ENCODE assay signal across 25 cellular contexts in the genomic region with DNA sequence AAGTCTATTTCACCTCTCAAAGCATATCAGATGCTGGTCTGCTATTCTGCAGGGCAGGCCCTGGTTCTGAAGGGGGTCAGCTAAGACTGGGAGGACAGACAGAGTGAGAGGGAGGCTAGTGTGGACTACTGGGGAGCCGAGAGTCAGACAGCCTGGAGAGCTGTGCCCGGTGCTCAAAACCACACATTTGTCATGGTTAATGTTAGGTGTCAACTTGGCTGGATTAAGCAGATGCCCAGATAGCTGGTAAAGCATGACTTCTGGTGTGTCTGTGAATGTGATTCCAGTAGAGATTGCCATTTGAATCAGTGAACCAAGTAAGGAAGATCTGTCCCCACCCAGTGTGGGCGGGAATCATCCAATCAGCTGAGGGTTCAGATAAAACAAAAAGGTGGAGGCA.
"Had no signal": no experiment of that assay in that cellular context is flagged by ENCODE, and none has a peak within 500 bp of the region (broad histone marks: within the 10 kb centered on the region; RNA-seq: fewer than 3 reads in every experiment).

No MANE protein-coding gene starts in this region.

- ATAC-seq: activated CD8-positive, alpha-beta T cell treated with anti-CD3 and anti-CD28 coated beads for 36 hours; activated naive CD4-positive, alpha-beta T cell treated with anti-CD3 and anti-CD28 coated beads, Interleukin-2, amount 50 U/mL, for 72 hours; gastroesophageal sphincter; left colon; naive thymus-derived CD4-positive, alpha-beta T cell; psoas muscle; stimulated activated memory B cell treated with anti-CD40 and anti-IgM and Interleukin-4, amounts not matched to agents 10 μg/mL and 1 μg/mL and 100 μg/mL, for 72 hours; stimulated activated naive CD8-positive, alpha-beta T cell treated with anti-CD3 and anti-CD28 coated beads, Interleukin-15, amount 100 ng/mL, for 72 hours had no signal

- DNase-seq: activated CD4-positive, alpha-beta T cell treated with anti-CD3 and anti-CD28 coated beads, Interleukin-2, amount 50 U/mL, for 1 hour; activated CD8-positive, alpha-beta T cell treated with anti-CD3 and anti-CD28 coated beads for 36 hours; activated T-cell treated with anti-CD3 and anti-CD28 coated beads, Interleukin-2, amount 50 U/mL, for 48 hours; anterior cingulate cortex; cerebellar nuclear complex; colonic mucosa; dorsolateral prefrontal cortex; effector memory CD4-positive, alpha-beta T cell; hippocampal formation; left colon; midbrain; naive thymus-derived CD4-positive, alpha-beta T cell; occipital lobe; psoas muscle; stimulated activated CD4-positive, alpha-beta T cell treated with anti-CD3 and anti-CD28 coated beads, Interleukin-1b, Interleukin-23, amount 100 ng/mL, for 48 hours; stimulated activated CD4-positive, alpha-beta T cell treated with anti-CD3 and anti-CD28 coated beads, Interleukin-4, amount 100 ng/mL, for 4 hours; stimulated activated CD8-positive, alpha-beta memory T cell treated with anti-CD3 and anti-CD28 coated beads, Interleukin-4, amount 100 ng/mL, for 48 hours; stimulated activated naive CD8-positive, alpha-beta T cell treated with anti-CD3 and anti-CD28 coated beads, Interleukin-15, amount 100 ng/mL, for 72 hours; substantia nigra; T-helper 2 cell; upper lobe of left lung had no signal

- FAIRE-seq: keratinocyte had no signal
